Comparison of ENCODE assay signal across 33 cellular contexts in genomic region chr11:104005234-104005855, GRCh38. TPM values are rescaled to one million over a fixed set of nuclear protein-coding genes. Genes with fewer than 3 reads are reported as not detected.
DNase-seq lines count a peak whose midpoint lies in the region; ATAC-seq, FAIRE-seq and TF ChIP-seq lines count a peak whose summit lies in the region.
"Had no signal": no experiment of that assay in that cellular context is flagged by ENCODE, and none has a peak within 500 bp of the region (broad histone marks: within the 10 kb centered on the region; RNA-seq: fewer than 3 reads in every experiment).

No MANE protein-coding gene starts in this region.

- no peak overlapping the region for H3K4me3 ChIP-seq in A549
- no peak overlapping the region for H3K4me3 ChIP-seq in Karpas-422 (ENCODE audit: low read length)
- no peak overlapping the region for H3K4me3 ChIP-seq in bronchial epithelial cell (ENCODE audit: low read depth, low read length)
- no peak overlapping the region for H3K4me3 ChIP-seq in foreskin fibroblast (ENCODE audit: low read depth in 1 of 2, low read length in 2 of 2)
- H3K4me3 ChIP-seq in tibial artery: no peak overlapping the region
- H3K4me3 ChIP-seq: cardiac muscle cell, hepatocyte, MG63, spleen had no signal

- no peak for TF ChIP-seq CTCF in A549 (IDR thresholded peaks at IDR 0.05)
- no peak for TF ChIP-seq CTCF in bronchial epithelial cell (IDR thresholded peaks at IDR 0.05; ENCODE audit: insufficient read depth, low read length, severe bottlenecking)
- no peak for TF ChIP-seq CTCF in foreskin fibroblast (IDR thresholded peaks at IDR 0.05; ENCODE audit: low read depth, low read length)
- no peak for TF ChIP-seq CTCF in tibial artery (IDR thresholded peaks at IDR 0.05)

- H3K4me2 ChIP-seq in A549: peak overlapping the region; percentile 13; the same call in 1 of the 3 replicates
- H3K4me2 ChIP-seq in Karpas-422 (ENCODE audit: low read depth, low read length, poor library complexity, severe bottlenecking): peak overlapping the region; percentile 3
- H3K4me2 ChIP-seq: hepatocyte had no signal

- no peak for ATAC-seq in A549
- ATAC-seq: left lobe of liver; natural killer cell; stimulated activated effector memory CD8-positive, alpha-beta T cell treated with anti-CD3 and anti-CD28 coated beads, Interleukin-12 subunit alpha, Interleukin-12 subunit beta, amount 100 ng/mL, for 72 hours had no signal

- H3K27ac ChIP-seq in A549 (no peak overlapping the region), Karpas-422 (ENCODE audit: low read length) (peak overlapping the region; percentile 45), tibial artery (no peak overlapping the region)
- H3K27ac ChIP-seq: cardiac muscle cell, hepatocyte, spleen had no signal

- POLR2A ChIA-PET in A549 (lab: Yijun Ruan, JAX): no interaction called here

- no peaks in the 10 kb centered on the region for H4K20me1 ChIP-seq in Karpas-422 (ENCODE audit: insufficient read depth, low read depth, low read length)

- no peak overlapping the region for H2AFZ ChIP-seq in Karpas-422 (ENCODE audit: low read length)
- H2AFZ ChIP-seq: hepatocyte had no signal

- TF ChIP-seq POLR2A in A549 (IDR thresholded peaks at IDR 0.05; ENCODE audit: low read length): no peak

- DNase-seq in A549 (ENCODE audit: low read depth in 1 of 2, low spot score in 1 of 2) (no peak), Karpas-422 (no peak), bronchial epithelial cell (ENCODE audit: low read depth) (peak; percentile 80), foreskin fibroblast (peak; percentile 22 to 58), NCI-H446 (lab: John Stamatoyannopoulos, UW) (no peak), GM19238 (ENCODE audit: insufficient read length, low spot score) (no peak), tibial artery (no peak), DMS79 treated with DMSO at 0.1 percent for 48 hours (lab: John Stamatoyannopoulos, UW) (no peak)
- DNase-seq: activated CD4-positive, alpha-beta T cell treated with anti-CD3 and anti-CD28 coated beads for 4 hours; activated CD8-positive, alpha-beta memory T cell treated with anti-CD3 and anti-CD28 coated beads for 24 hours; activated T-cell treated with anti-CD3 and anti-CD28 coated beads, Interleukin-2, amount 50 U/mL, for 24 hours; BE2C; H9; immature natural killer cell; MG63; natural killer cell; NCI-H1436 treated with DMSO at 0.1 percent for 48 hours; NCI-H524 treated with DMSO at 0.1 percent for 48 hours; retina; spleen; stimulated activated CD4-positive, alpha-beta T cell treated with anti-CD3 and anti-CD28 coated beads, Interleukin-2, amount 100 ng/mL, for 48 hours; substantia nigra; T-helper 2 cell had no signal

- no peaks in the 10 kb centered on the region for H3K9me2 ChIP-seq in Karpas-422 (replicated peaks; ENCODE audit: insufficient read depth, low read length)

- WGBS in A549 (ENCODE audit: missing lambda C conversion rate): 20% methylated on average over 2 of the region's 2 CpGs

- FAIRE-seq in A549 (lab: Jason Lieb, UNC) (no peak), bronchial epithelial cell (lab: Jason Lieb, UNC) (no peak)
- FAIRE-seq: A204.1, frontal cortex had no signal

- H3K79me2 ChIP-seq in Karpas-422 (ENCODE audit: low read length): peaks cover 95% of the 10 kb centered on the region
- H3K79me2 ChIP-seq: hepatocyte had no signal

- no peak for TF ChIP-seq RAD21 in A549 (conservative IDR thresholded peaks at IDR 0.05 in 1 of 2, IDR thresholded peaks at IDR 0.05 in 1 of 2)

- CTCF ChIA-PET in A549 (lab: Yijun Ruan, JAX): no interaction called here

- H3K4me1 ChIP-seq in A549: peaks cover 9% of the 10 kb centered on the region; the same call in 2 of the 3 replicates
- H3K4me1 ChIP-seq in Karpas-422 (ENCODE audit: low read length): peaks cover 59% of the 10 kb centered on the region
- H3K4me1 ChIP-seq in tibial artery: no peaks in the 10 kb centered on the region
- H3K4me1 ChIP-seq: BE2C, spleen had no signal

- H3K36me3 ChIP-seq in Karpas-422 (ENCODE audit: insufficient read depth, low read length): peaks cover 29% of the 10 kb centered on the region; the same call in 1 of the 2 replicates
- no peaks in the 10 kb centered on the region for H3K36me3 ChIP-seq in bronchial epithelial cell (ENCODE audit: control insufficient read depth, insufficient read depth, low read length)
- no peaks in the 10 kb centered on the region for H3K36me3 ChIP-seq in tibial artery
- H3K36me3 ChIP-seq: BE2C, cardiac muscle cell, MG63, spleen had no signal

- intact Hi-C loops in tibial artery (cut with DNase I; ENCODE audit: low total_unique reads): no loop called here

- H3K9ac ChIP-seq in Karpas-422 (ENCODE audit: low read length): no peak overlapping the region

- no peaks in the 10 kb centered on the region for H3K9me3 ChIP-seq in A549
- H3K9me3 ChIP-seq in Karpas-422 (ENCODE audit: low read length): no peaks in the 10 kb centered on the region
- H3K9me3 ChIP-seq in tibial artery: no peaks in the 10 kb centered on the region
- H3K9me3 ChIP-seq: BE2C, MG63, spleen had no signal

- no peak for TF ChIP-seq EP300 in A549 (IDR thresholded peaks at IDR 0.05)

- H3K27me3 ChIP-seq in Karpas-422 (ENCODE audit: low read length) (no peaks in the 10 kb centered on the region), bronchial epithelial cell (ENCODE audit: control insufficient read depth, insufficient read depth, low read length) (no peaks in the 10 kb centered on the region), tibial artery (no peaks in the 10 kb centered on the region)
- H3K27me3 ChIP-seq: BE2C, cardiac muscle cell, hepatocyte, MG63, spleen had no signal

TF ChIP-seq in A549, 52 proteins besides CTCF, POLR2A, EP300 and RAD21 (continues in another document):
- no peak for TF ChIP-seq MYC (IDR thresholded peaks at IDR 0.05; ENCODE audit: borderline replicate concordance, low read length)
- TF ChIP-seq, protein P1, sequence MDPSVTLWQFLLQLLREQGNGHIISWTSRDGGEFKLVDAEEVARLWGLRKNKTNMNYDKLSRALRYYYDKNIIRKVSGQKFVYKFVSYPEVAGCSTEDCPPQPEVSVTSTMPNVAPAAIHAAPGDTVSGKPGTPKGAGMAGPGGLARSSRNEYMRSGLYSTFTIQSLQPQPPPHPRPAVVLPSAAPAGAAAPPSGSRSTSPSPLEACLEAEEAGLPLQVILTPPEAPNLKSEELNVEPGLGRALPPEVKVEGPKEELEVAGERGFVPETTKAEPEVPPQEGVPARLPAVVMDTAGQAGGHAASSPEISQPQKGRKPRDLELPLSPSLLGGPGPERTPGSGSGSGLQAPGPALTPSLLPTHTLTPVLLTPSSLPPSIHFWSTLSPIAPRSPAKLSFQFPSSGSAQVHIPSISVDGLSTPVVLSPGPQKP (IDR thresholded peaks at IDR 0.05; ENCODE audit: low read depth, low read length): no peak
- no peak for TF ChIP-seq HDAC2 (IDR thresholded peaks at IDR 0.05)
- TF ChIP-seq TP53 (CRISPR knock-in tag; IDR thresholded peaks at IDR 0.05): no peak
- no peak for TF ChIP-seq CBX8 (IDR thresholded peaks at IDR 0.05)
- no peak for TF ChIP-seq HES2 (IDR thresholded peaks at IDR 0.05)
- TF ChIP-seq, protein P2, sequence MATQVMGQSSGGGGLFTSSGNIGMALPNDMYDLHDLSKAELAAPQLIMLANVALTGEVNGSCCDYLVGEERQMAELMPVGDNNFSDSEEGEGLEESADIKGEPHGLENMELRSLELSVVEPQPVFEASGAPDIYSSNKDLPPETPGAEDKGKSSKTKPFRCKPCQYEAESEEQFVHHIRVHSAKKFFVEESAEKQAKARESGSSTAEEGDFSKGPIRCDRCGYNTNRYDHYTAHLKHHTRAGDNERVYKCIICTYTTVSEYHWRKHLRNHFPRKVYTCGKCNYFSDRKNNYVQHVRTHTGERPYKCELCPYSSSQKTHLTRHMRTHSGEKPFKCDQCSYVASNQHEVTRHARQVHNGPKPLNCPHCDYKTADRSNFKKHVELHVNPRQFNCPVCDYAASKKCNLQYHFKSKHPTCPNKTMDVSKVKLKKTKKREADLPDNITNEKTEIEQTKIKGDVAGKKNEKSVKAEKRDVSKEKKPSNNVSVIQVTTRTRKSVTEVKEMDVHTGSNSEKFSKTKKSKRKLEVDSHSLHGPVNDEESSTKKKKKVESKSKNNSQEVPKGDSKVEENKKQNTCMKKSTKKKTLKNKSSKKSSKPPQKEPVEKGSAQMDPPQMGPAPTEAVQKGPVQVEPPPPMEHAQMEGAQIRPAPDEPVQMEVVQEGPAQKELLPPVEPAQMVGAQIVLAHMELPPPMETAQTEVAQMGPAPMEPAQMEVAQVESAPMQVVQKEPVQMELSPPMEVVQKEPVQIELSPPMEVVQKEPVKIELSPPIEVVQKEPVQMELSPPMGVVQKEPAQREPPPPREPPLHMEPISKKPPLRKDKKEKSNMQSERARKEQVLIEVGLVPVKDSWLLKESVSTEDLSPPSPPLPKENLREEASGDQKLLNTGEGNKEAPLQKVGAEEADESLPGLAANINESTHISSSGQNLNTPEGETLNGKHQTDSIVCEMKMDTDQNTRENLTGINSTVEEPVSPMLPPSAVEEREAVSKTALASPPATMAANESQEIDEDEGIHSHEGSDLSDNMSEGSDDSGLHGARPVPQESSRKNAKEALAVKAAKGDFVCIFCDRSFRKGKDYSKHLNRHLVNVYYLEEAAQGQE (IDR thresholded peaks at IDR 0.05): no peak
- TF ChIP-seq HEYL (CRISPR knock-in tag; IDR thresholded peaks at IDR 0.05): no peak
- no peak for TF ChIP-seq KDM1A (IDR thresholded peaks at IDR 0.05; ENCODE audit: low read depth)
- no peak for TF ChIP-seq RCOR1 (IDR thresholded peaks at IDR 0.05; ENCODE audit: low read depth, low read length)
- TF ChIP-seq JUNB (IDR thresholded peaks at IDR 0.05): no peak
- TF ChIP-seq RFX5 (IDR thresholded peaks at IDR 0.05): no peak
- TF ChIP-seq ZFP36 (IDR thresholded peaks at IDR 0.05; ENCODE audit: borderline replicate concordance, partially characterized antibody): no peak
- TF ChIP-seq SMC3 (IDR thresholded peaks at IDR 0.05): no peak
- no peak for TF ChIP-seq GATA3 (IDR thresholded peaks at IDR 0.05; ENCODE audit: borderline replicate concordance)

RNA-seq across cellular contexts. Expression of gene DDI1, which starts 31.1 kb away (rescaled TPM):
- polyA plus RNA-seq in A549 (2011; rRNA removed) (not detected in 2 replicates), A549 (2017; fragmentation: RNase III; extraction: RNeasy Plus Mini Kit Qiagen cat#74134 plus additional on column Dnase treatment) (not detected in 3 replicates)
- not detected in 2 replicates for polyA plus RNA-seq in A549 (2012; cell fraction: cytosol; rRNA removed)
- not detected in 2 replicates for polyA plus RNA-seq in A549 (2012; cell fraction: nucleus; rRNA removed)
- not detected in 2 replicates for polyA minus RNA-seq in A549 (2011; rRNA and poly(A)+ RNA removed)
- not detected in 2 replicates for total RNA-seq in Karpas-422 (2014; rRNA removed; shearing (Covaris generic); ENCODE audit: low replicate concordance)
- total RNA-seq in bronchial epithelial cell: not detected in 2 replicates
- total RNA-seq: cardiac muscle cell, frontal cortex, H9, hepatocyte, left lobe of liver, natural killer cell, osteocyte, RPMI7951, spleen, urinary bladder had no signal
- polyA plus RNA-seq: adipose tissue, spleen, urinary bladder had no signal

Comparison
In these comparisons a context has a peak if more than half of its experiments do, and no peak if none do; other contexts are left out.
1. DNase-seq: peak in bronchial epithelial cell (single experiment) and foreskin fibroblast (2 of 2); none in A549 (0 of 2), Karpas-422 (single experiment), NCI-H446 (0 of 2), GM19238 (single experiment), tibial artery (0 of 2) and DMS79 treated with DMSO at 0.1 percent for 48 hours (single experiment).